In genomic region chr7:43585521-43585920, GRCh38 we compare ENCODE assay signal across 9 cellular contexts.
DNase-seq lines count a peak whose midpoint lies in the region; ATAC-seq and TF ChIP-seq lines count a peak whose summit lies in the region.
"Had no signal": no experiment of that assay in that cellular context is flagged by ENCODE, and none has a peak within 500 bp of the region (broad histone marks: within the 10 kb centered on the region; RNA-seq: fewer than 3 reads in every experiment).

No MANE protein-coding gene starts in this region.

- peak overlapping the region; percentile 99 for H3K27ac Mint-ChIP-seq in stimulated activated naive CD8-positive, alpha-beta T cell treated with anti-CD3 and anti-CD28 coated beads, Interleukin-15, amount 100 ng/mL, for 72 hours

- peak overlapping the region; percentile 83 for H3K27ac ChIP-seq in epithelial cell of prostate
- H3K27ac ChIP-seq: 22Rv1 had no signal

- ATAC-seq in stimulated activated naive CD8-positive, alpha-beta T cell treated with anti-CD3 and anti-CD28 coated beads, Interleukin-15, amount 100 ng/mL, for 72 hours = no peak

- peaks cover 43% of the 10 kb centered on the region for H3K4me1 Mint-ChIP-seq in stimulated activated naive CD8-positive, alpha-beta T cell treated with anti-CD3 and anti-CD28 coated beads, Interleukin-15, amount 100 ng/mL, for 72 hours

- in situ Hi-C loops in GM13976 (cut with MboI; ENCODE audit: low sequenced_read_pairs, unreplicated experiment) = loop anchor here (10.0 kb wide), 2 partner anchors 109 to 249 kb away; no protein-coding TSS in a partner anchor

- no peaks in the 10 kb centered on the region for H3K9me3 Mint-ChIP-seq in stimulated activated naive CD8-positive, alpha-beta T cell treated with anti-CD3 and anti-CD28 coated beads, Interleukin-15, amount 100 ng/mL, for 72 hours

- DNase-seq in DMS 273 (lab: John Stamatoyannopoulos, UW; ENCODE audit: unreplicated experiment) (peak; percentile 23), DMS 273 treated with DMSO at 0.1 percent for 48 hours (lab: John Stamatoyannopoulos, UW) (no peak), RPMI8226 (peak; percentile 45), epithelial cell of prostate (ENCODE audit: low read depth, low spot score) (no peak), GM13976 (ENCODE audit: low spot score) (no peak), NCI-H1436 (lab: John Stamatoyannopoulos, UW) (no peak)
- no peak for DNase-seq in stimulated activated naive CD8-positive, alpha-beta T cell treated with anti-CD3 and anti-CD28 coated beads, Interleukin-15, amount 100 ng/mL, for 72 hours
- DNase-seq in activated CD8-positive, alpha-beta memory T cell treated with anti-CD3 and anti-CD28 coated beads, Interleukin-2, amount 50 U/mL, for 48 hours = no peak

- H3K4me3 Mint-ChIP-seq in stimulated activated naive CD8-positive, alpha-beta T cell treated with anti-CD3 and anti-CD28 coated beads, Interleukin-15, amount 100 ng/mL, for 72 hours = peak overlapping the region; percentile 89 to 98

- peaks cover 13% of the 10 kb centered on the region for H3K27me3 Mint-ChIP-seq in stimulated activated naive CD8-positive, alpha-beta T cell treated with anti-CD3 and anti-CD28 coated beads, Interleukin-15, amount 100 ng/mL, for 72 hours

- TF ChIP-seq CTCF in GM13976 (IDR thresholded peaks at IDR 0.05; ENCODE audit: borderline replicate concordance, control extremely low read depth, extremely low read depth, insufficient read depth, missing control alignments) = no peak

Comparison
In these comparisons a context has a peak if more than half of its experiments do, and no peak if none do; other contexts are left out.
1. DNase-seq: peak in DMS 273 (single experiment) and RPMI8226 (single experiment); none in DMS 273 treated with DMSO at 0.1 percent for 48 hours (single experiment), epithelial cell of prostate (single experiment), stimulated activated naive CD8-positive, alpha-beta T cell treated with anti-CD3 and anti-CD28 coated beads, Interleukin-15, amount 100 ng/mL, for 72 hours (0 of 2), GM13976 (single experiment), NCI-H1436 (single experiment) and activated CD8-positive, alpha-beta memory T cell treated with anti-CD3 and anti-CD28 coated beads, Interleukin-2, amount 50 U/mL, for 48 hours (single experiment).